ENCODE assay signal across 34 cellular contexts in genomic region chr3:166005126-166005525, GRCh38.
"Had no signal": no experiment of that assay in that cellular context is flagged by ENCODE, and none has a peak within 500 bp of the region (broad histone marks: within the 10 kb centered on the region; RNA-seq: fewer than 3 reads in every experiment).

No MANE protein-coding gene starts in this region.

- H3K27me3 Mint-ChIP-seq: activated CD4-positive, alpha-beta memory T cell treated with anti-CD3 and anti-CD28 coated beads, Interleukin-2, amount 10 ng/mL, durations not matched to agents 7 days and 5 days; activated CD4-positive, alpha-beta T cell treated with anti-CD3 and anti-CD28 coated beads for 36 hours; activated CD4-positive, alpha-beta T cell treated with anti-CD3 and anti-CD28 coated beads, Interleukin-2, amount 10 ng/mL, durations not matched to agents 7 days and 5 days; activated CD8-positive, alpha-beta memory T cell treated with anti-CD3 and anti-CD28 coated beads, Interleukin-2, amount 10 ng/mL, durations not matched to agents 7 days and 5 days; activated naive CD4-positive, alpha-beta T cell treated with anti-CD3 and anti-CD28 coated beads, Interleukin-2, amount 10 ng/mL, durations not matched to agents 7 days and 5 days; activated naive CD4-positive, alpha-beta T cell treated with anti-CD3 and anti-CD28 coated beads, Interleukin-2, amount 50 U/mL, for 24 hours; activated naive CD8-positive, alpha-beta T cell; activated naive CD8-positive, alpha-beta T cell treated with anti-CD3 and anti-CD28 coated beads, Interleukin-2, amount 10 ng/mL, durations not matched to agents 7 days and 5 days; activated naive CD8-positive, alpha-beta T cell treated with anti-CD3 and anti-CD28 coated beads, Interleukin-2, amount 50 U/mL, for 24 hours; activated T-cell treated with anti-CD3 and anti-CD28 coated beads, Interleukin-2, amount 50 U/mL, for 24 hours had no signal

- H3K27ac Mint-ChIP-seq: activated CD4-positive, alpha-beta memory T cell treated with anti-CD3 and anti-CD28 coated beads, Interleukin-2, amount 10 ng/mL, durations not matched to agents 7 days and 5 days; activated CD4-positive, alpha-beta T cell treated with anti-CD3 and anti-CD28 coated beads for 36 hours; activated CD4-positive, alpha-beta T cell treated with anti-CD3 and anti-CD28 coated beads, Interleukin-2, amount 10 ng/mL, durations not matched to agents 7 days and 5 days; activated CD8-positive, alpha-beta memory T cell treated with anti-CD3 and anti-CD28 coated beads, Interleukin-2, amount 10 ng/mL, durations not matched to agents 7 days and 5 days; activated CD8-positive, alpha-beta T cell treated with anti-CD3 and anti-CD28 coated beads, Interleukin-2, amount 10 ng/mL, durations not matched to agents 7 days and 5 days; activated naive CD4-positive, alpha-beta T cell treated with anti-CD3 and anti-CD28 coated beads, Interleukin-2, amount 10 ng/mL, durations not matched to agents 7 days and 5 days; activated naive CD4-positive, alpha-beta T cell treated with anti-CD3 and anti-CD28 coated beads, Interleukin-2, amount 50 U/mL, for 24 hours; activated naive CD8-positive, alpha-beta T cell; activated naive CD8-positive, alpha-beta T cell treated with anti-CD3 and anti-CD28 coated beads, Interleukin-2, amount 10 ng/mL, durations not matched to agents 7 days and 5 days; activated naive CD8-positive, alpha-beta T cell treated with anti-CD3 and anti-CD28 coated beads, Interleukin-2, amount 50 U/mL, for 24 hours; activated T-cell treated with anti-CD3 and anti-CD28 coated beads, Interleukin-2, amount 50 U/mL, for 24 hours; activated T-helper 2 cell treated with anti-CD3 and anti-CD28 coated beads, Interferon-gamma antibody, Interleukin-2, Interleukin-4, amounts not matched to agents 10 μg/mL and 5 μg/mL and 100 μg/mL, durations not matched to agents 14 hours and 24 hours and 36 hours; brain; T-helper 1 cell treated with Interleukin-12 subunit alpha and Interleukin-12 subunit beta and Interleukin-4 antibody, amounts not matched to agents 30 μg/mL and 1 μg/mL, for 36 hours; T-helper 2 cell treated with Interferon-gamma antibody and Interleukin-4, amounts not matched to agents 5 μg/mL and 100 μg/mL, for 36 hours; WTC11 had no signal

- H3K4me3 Mint-ChIP-seq: activated CD4-positive, alpha-beta memory T cell treated with anti-CD3 and anti-CD28 coated beads, Interleukin-2, amount 10 ng/mL, durations not matched to agents 7 days and 5 days; activated CD4-positive, alpha-beta T cell treated with anti-CD3 and anti-CD28 coated beads for 36 hours; activated CD4-positive, alpha-beta T cell treated with anti-CD3 and anti-CD28 coated beads, Interleukin-2, amount 10 ng/mL, durations not matched to agents 7 days and 5 days; activated CD8-positive, alpha-beta memory T cell treated with anti-CD3 and anti-CD28 coated beads, Interleukin-2, amount 10 ng/mL, durations not matched to agents 7 days and 5 days; activated CD8-positive, alpha-beta T cell treated with anti-CD3 and anti-CD28 coated beads, Interleukin-2, amount 10 ng/mL, durations not matched to agents 7 days and 5 days; activated naive CD4-positive, alpha-beta T cell treated with anti-CD3 and anti-CD28 coated beads, Interleukin-2, amount 10 ng/mL, durations not matched to agents 7 days and 5 days; activated naive CD4-positive, alpha-beta T cell treated with anti-CD3 and anti-CD28 coated beads, Interleukin-2, amount 50 U/mL, for 24 hours; activated naive CD8-positive, alpha-beta T cell; activated naive CD8-positive, alpha-beta T cell treated with anti-CD3 and anti-CD28 coated beads, Interleukin-2, amount 10 ng/mL, durations not matched to agents 7 days and 5 days; activated naive CD8-positive, alpha-beta T cell treated with anti-CD3 and anti-CD28 coated beads, Interleukin-2, amount 50 U/mL, for 24 hours; activated T-cell treated with anti-CD3 and anti-CD28 coated beads, Interleukin-2, amount 50 U/mL, for 24 hours; brain; T-helper 1 cell treated with Interleukin-12 subunit alpha and Interleukin-12 subunit beta and Interleukin-4 antibody, amounts not matched to agents 30 μg/mL and 1 μg/mL, for 36 hours; T-helper 2 cell treated with Interferon-gamma antibody and Interleukin-4, amounts not matched to agents 5 μg/mL and 100 μg/mL, for 36 hours; WTC11 had no signal

- DNase-seq: activated CD4-positive, alpha-beta memory T cell treated with anti-CD3 and anti-CD28 coated beads, Interleukin-2, amount 10 ng/mL, durations not matched to agents 7 days and 5 days; activated CD4-positive, alpha-beta T cell treated with anti-CD3 and anti-CD28 coated beads for 1 hour; activated CD4-positive, alpha-beta T cell treated with anti-CD3 and anti-CD28 coated beads for 36 hours; activated CD4-positive, alpha-beta T cell treated with anti-CD3 and anti-CD28 coated beads for 48 hours; activated CD4-positive, alpha-beta T cell treated with anti-CD3 and anti-CD28 coated beads, Interleukin-2, amount 10 ng/mL, durations not matched to agents 7 days and 5 days; activated CD4-positive, alpha-beta T cell treated with anti-CD3 and anti-CD28 coated beads, Interleukin-2, amount 50 U/mL, for 48 hours; activated CD4-positive, CD25-positive, alpha-beta regulatory T cell; activated CD8-positive, alpha-beta memory T cell treated with anti-CD3 and anti-CD28 coated beads for 24 hours; activated CD8-positive, alpha-beta memory T cell treated with anti-CD3 and anti-CD28 coated beads, Interleukin-2, amount 10 ng/mL, durations not matched to agents 7 days and 5 days; activated CD8-positive, alpha-beta memory T cell treated with anti-CD3 and anti-CD28 coated beads, Interleukin-2, amount 50 U/mL, for 48 hours; activated CD8-positive, alpha-beta T cell treated with anti-CD3 and anti-CD28 coated beads, Interleukin-2, amount 10 ng/mL, durations not matched to agents 7 days and 5 days; activated effector memory CD4-positive, alpha-beta T cell treated with Interleukin-2 at 50 U/mL for 16 hours; activated gamma-delta T cell; activated naive CD4-positive, alpha-beta T cell treated with anti-CD3 and anti-CD28 coated beads, Interleukin-2, amount 10 ng/mL, durations not matched to agents 7 days and 5 days; activated naive CD4-positive, alpha-beta T cell treated with Interleukin-2 at 50 U/mL for 16 hours; activated naive CD8-positive, alpha-beta T cell treated with anti-CD3 and anti-CD28 coated beads, Interleukin-2, amount 10 ng/mL, durations not matched to agents 7 days and 5 days; activated naive CD8-positive, alpha-beta T cell treated with anti-CD3 and anti-CD28 coated beads, Interleukin-2, amount 50 U/mL, for 24 hours; activated T-cell treated with anti-CD3 and anti-CD28 coated beads, Interleukin-2, amount 50 U/mL, for 24 hours; activated T-cell treated with anti-CD3 and anti-CD28 coated beads, Interleukin-2, amount 50 U/mL, for 48 hours; amygdala; anterior cingulate cortex; central memory CD4-positive, alpha-beta T cell; T-helper 1 cell; T-helper 2 cell; T-helper 9 cell; WERI-Rb-1 had no signal

- H3K4me1 ChIP-seq: ascending aorta had no signal

- H3K9me3 ChIP-seq: ascending aorta had no signal

- H3K4me3 ChIP-seq: ascending aorta had no signal

- H3K36me3 Mint-ChIP-seq: activated CD8-positive, alpha-beta memory T cell treated with anti-CD3 and anti-CD28 coated beads, Interleukin-2, amount 10 ng/mL, durations not matched to agents 7 days and 5 days; activated naive CD4-positive, alpha-beta T cell treated with anti-CD3 and anti-CD28 coated beads, Interleukin-2, amount 10 ng/mL, durations not matched to agents 7 days and 5 days; activated naive CD4-positive, alpha-beta T cell treated with anti-CD3 and anti-CD28 coated beads, Interleukin-2, amount 50 U/mL, for 24 hours; activated naive CD8-positive, alpha-beta T cell; activated naive CD8-positive, alpha-beta T cell treated with anti-CD3 and anti-CD28 coated beads, Interleukin-2, amount 10 ng/mL, durations not matched to agents 7 days and 5 days; brain had no signal

- H3K27ac ChIP-seq: ascending aorta, WERI-Rb-1 had no signal

- H3K4me1 Mint-ChIP-seq: activated CD4-positive, alpha-beta memory T cell treated with anti-CD3 and anti-CD28 coated beads, Interleukin-2, amount 10 ng/mL, durations not matched to agents 7 days and 5 days; activated CD4-positive, alpha-beta T cell treated with anti-CD3 and anti-CD28 coated beads for 36 hours; activated CD4-positive, alpha-beta T cell treated with anti-CD3 and anti-CD28 coated beads, Interleukin-2, amount 10 ng/mL, durations not matched to agents 7 days and 5 days; activated CD8-positive, alpha-beta memory T cell treated with anti-CD3 and anti-CD28 coated beads, Interleukin-2, amount 10 ng/mL, durations not matched to agents 7 days and 5 days; activated naive CD4-positive, alpha-beta T cell treated with anti-CD3 and anti-CD28 coated beads, Interleukin-2, amount 10 ng/mL, durations not matched to agents 7 days and 5 days; activated naive CD4-positive, alpha-beta T cell treated with anti-CD3 and anti-CD28 coated beads, Interleukin-2, amount 50 U/mL, for 24 hours; activated naive CD8-positive, alpha-beta T cell treated with anti-CD3 and anti-CD28 coated beads, Interleukin-2, amount 10 ng/mL, durations not matched to agents 7 days and 5 days; activated naive CD8-positive, alpha-beta T cell treated with anti-CD3 and anti-CD28 coated beads, Interleukin-2, amount 50 U/mL, for 24 hours; brain; WTC11 had no signal

- H3K36me3 ChIP-seq: ascending aorta, WERI-Rb-1 had no signal

- H3K27me3 ChIP-seq: ascending aorta had no signal
